ENCODE assay signal across 18 cellular contexts in genomic region chr13:83352391-83352790, GRCh38.
DNase-seq lines count a peak whose midpoint lies in the region; ATAC-seq, FAIRE-seq and TF ChIP-seq lines count a peak whose summit lies in the region.
"Had no signal": no experiment of that assay in that cellular context is flagged by ENCODE, and none has a peak within 500 bp of the region (broad histone marks: within the 10 kb centered on the region; RNA-seq: fewer than 3 reads in every experiment).

No MANE protein-coding gene starts in this region.

- DNase-seq in NCI-H226 (peak; percentile 11), bronchial epithelial cell (ENCODE audit: low read depth) (peak; percentile 4), iris pigment epithelial cell (ENCODE audit: low read depth) (peak; percentile 7), SKM-1 (lab: John Stamatoyannopoulos, UW; ENCODE audit: unreplicated experiment) (no peak), KBM-7 (no peak)
- DNase-seq in activated CD8-positive, alpha-beta T cell treated with anti-CD3 and anti-CD28 coated beads for 36 hours, result no peak
- DNase-seq: Calu3; CD8-positive, alpha-beta T cell; DMS 273 treated with DMSO at 0.1 percent for 48 hours; DMS53; DND-41; H9 had no signal

- no peak for TF ChIP-seq CTCF in bronchial epithelial cell (IDR thresholded peaks at IDR 0.05; ENCODE audit: insufficient read depth, low read length, severe bottlenecking)
- no peak for TF ChIP-seq CTCF in activated CD8-positive, alpha-beta T cell treated with anti-CD3 and anti-CD28 coated beads for 36 hours (IDR thresholded peaks at IDR 0.05)

- H3K36me3 Mint-ChIP-seq in activated CD8-positive, alpha-beta T cell treated with anti-CD3 and anti-CD28 coated beads for 36 hours (ENCODE audit: low read depth), result no peaks in the 10 kb centered on the region
- H3K36me3 Mint-ChIP-seq: CD8-positive, alpha-beta T cell had no signal

- no peak overlapping the region for H3K27ac Mint-ChIP-seq in activated CD8-positive, alpha-beta T cell treated with anti-CD3 and anti-CD28 coated beads for 36 hours
- H3K27ac Mint-ChIP-seq: B cell; CD8-positive, alpha-beta T cell; H9 had no signal

- H3K27me3 Mint-ChIP-seq in activated CD8-positive, alpha-beta T cell treated with anti-CD3 and anti-CD28 coated beads for 36 hours, result no peaks in the 10 kb centered on the region
- H3K27me3 Mint-ChIP-seq: B cell had no signal

- no peaks in the 10 kb centered on the region for H3K4me1 Mint-ChIP-seq in activated CD8-positive, alpha-beta T cell treated with anti-CD3 and anti-CD28 coated beads for 36 hours (ENCODE audit: low read depth)
- H3K4me1 Mint-ChIP-seq: B cell, H9 had no signal

- intact Hi-C loops in activated CD8-positive, alpha-beta T cell treated with anti-CD3 and anti-CD28 coated beads for 36 hours (cut with micrococcal nuclease), result no loop called here

- H3K27me3 ChIP-seq in bronchial epithelial cell (ENCODE audit: control insufficient read depth, insufficient read depth, low read length), result no peaks in the 10 kb centered on the region
- H3K27me3 ChIP-seq: BLaER1 treated with 17β-estradiol and CSF1 and Interleukin-3, amounts not matched to agents 10 nM and 100 nM had no signal

- FAIRE-seq in bronchial epithelial cell (lab: Jason Lieb, UNC), result no peak
- FAIRE-seq: G401.6, GM12891, GM19239, H1 had no signal

- POLR2A ChIA-PET in activated CD8-positive, alpha-beta T cell treated with anti-CD3 and anti-CD28 coated beads for 36 hours (lab: Charles Lee), result no interaction called here

- in situ Hi-C loops in KBM-7 (cut with MboI; ENCODE audit: low pct_unique_long_range_greater_than_20kb, low sequenced_read_pairs), result no loop called here

- no peak overlapping the region for H3K4me3 Mint-ChIP-seq in activated CD8-positive, alpha-beta T cell treated with anti-CD3 and anti-CD28 coated beads for 36 hours
- H3K4me3 Mint-ChIP-seq: B cell; CD8-positive, alpha-beta T cell; H9 had no signal

- peaks cover 2% of the 10 kb centered on the region for H3K9me3 Mint-ChIP-seq in activated CD8-positive, alpha-beta T cell treated with anti-CD3 and anti-CD28 coated beads for 36 hours
- H3K9me3 Mint-ChIP-seq: H9 had no signal

- no peak for ATAC-seq in activated CD8-positive, alpha-beta T cell treated with anti-CD3 and anti-CD28 coated beads for 36 hours
- ATAC-seq: CD8-positive, alpha-beta T cell had no signal

- H3K4me3 ChIP-seq in bronchial epithelial cell (ENCODE audit: low read depth, low read length), result no peak overlapping the region
- H3K4me3 ChIP-seq: BLaER1 treated with 17β-estradiol and CSF1 and Interleukin-3, amounts not matched to agents 10 nM and 100 nM had no signal

- CTCF ChIA-PET in activated CD8-positive, alpha-beta T cell treated with anti-CD3 and anti-CD28 coated beads for 36 hours (lab: Charles Lee), result no interaction called here

- H3K36me3 ChIP-seq in bronchial epithelial cell (ENCODE audit: control insufficient read depth, insufficient read depth, low read length), result no peaks in the 10 kb centered on the region
- H3K36me3 ChIP-seq: BLaER1 treated with 17β-estradiol and CSF1 and Interleukin-3, amounts not matched to agents 10 nM and 100 nM had no signal

Comparison
In these comparisons a context has a peak if more than half of its experiments do, and no peak if none do; other contexts are left out.
1. DNase-seq: peak in NCI-H226 (single experiment), bronchial epithelial cell (single experiment) and iris pigment epithelial cell (single experiment); none in SKM-1 (single experiment), KBM-7 (single experiment) and activated CD8-positive, alpha-beta T cell treated with anti-CD3 and anti-CD28 coated beads for 36 hours (single experiment).